13 cellular contexts compared by ENCODE assay signal in genomic region chr1:43766818-43767525, GRCh38. TPM values are rescaled to one million over a fixed set of nuclear protein-coding genes. Genes with fewer than 3 reads are reported as not detected.
A peak's percentile ranks its signal among the peaks of the same experiment; 100 is the strongest.
DNase-seq lines count a peak whose midpoint lies in the region; ATAC-seq lines count a peak whose summit lies in the region.
"Had no signal": no experiment of that assay in that cellular context is flagged by ENCODE, and none has a peak within 500 bp of the region (broad histone marks: within the 10 kb centered on the region; RNA-seq: fewer than 3 reads in every experiment).

No MANE protein-coding gene starts in this region.

- peak overlapping the region; percentile 5 for H4K8ac ChIP-seq in trophoblast cell (ENCODE audit: low read depth, low read length)

- H3K9ac ChIP-seq in HUES48 (ENCODE audit: low read depth, low read length) = peak overlapping the region; percentile 63; the same call in 1 of the 2 replicates
- no peak overlapping the region for H3K9ac ChIP-seq in trophoblast cell (ENCODE audit: low read length)
- H3K9ac ChIP-seq: KMS-11 had no signal

- H2BK120ac ChIP-seq in trophoblast cell (ENCODE audit: insufficient read depth, low read length, poor library complexity) = peak overlapping the region; percentile 48

- no peaks in the 10 kb centered on the region for H3K9me3 ChIP-seq in HUES48 (ENCODE audit: control insufficient read depth, insufficient read depth, low read length)
- no peaks in the 10 kb centered on the region for H3K9me3 ChIP-seq in ectodermal cell (ENCODE audit: control insufficient read depth, low read length)
- no peaks in the 10 kb centered on the region for H3K9me3 ChIP-seq in trophoblast cell (ENCODE audit: insufficient read depth, low read depth, low read length)

- no peaks in the 10 kb centered on the region for H3K79me2 ChIP-seq in trophoblast cell (ENCODE audit: control insufficient read depth, insufficient read depth, low read length, poor library complexity)

- H3K4me3 ChIP-seq in HUES48 (ENCODE audit: low read depth, low read length) (peak overlapping the region; percentile 30), ectodermal cell (ENCODE audit: insufficient read depth, low read depth, low read length) (no peak overlapping the region), trophoblast cell (ENCODE audit: low read depth, low read length) (no peak overlapping the region)

- H2AK5ac ChIP-seq in trophoblast cell (ENCODE audit: low read length) = no peak overlapping the region

- H4K12ac ChIP-seq in trophoblast cell (ENCODE audit: low read depth, low read length) = no peak overlapping the region

- peak overlapping the region; percentile 2 for H2BK12ac ChIP-seq in trophoblast cell (ENCODE audit: low read length)

- H3K4me1 ChIP-seq in HUES48 (ENCODE audit: control insufficient read depth, insufficient read depth, low read length) (peaks cover 48% of the 10 kb centered on the region), ectodermal cell (ENCODE audit: control insufficient read depth, insufficient read depth, low read length) (peaks cover 14% of the 10 kb centered on the region), trophoblast cell (ENCODE audit: control insufficient read depth in 1 of 2, insufficient read depth in 2 of 2, low read length in 2 of 2) (peaks cover 5 to 6% of the 10 kb centered on the region in 2 experiments)

- H3K18ac ChIP-seq in trophoblast cell (ENCODE audit: low read length) = peak overlapping the region; percentile 42

- peaks cover 8% of the 10 kb centered on the region for H3K79me1 ChIP-seq in trophoblast cell (ENCODE audit: low read length)

- peak overlapping the region; percentile 64 for H4K91ac ChIP-seq in trophoblast cell (ENCODE audit: low read depth, low read length)

- H2AFZ ChIP-seq in trophoblast cell (ENCODE audit: insufficient read depth, low read length, poor library complexity) = no peak overlapping the region

- no peak overlapping the region for H3K23ac ChIP-seq in trophoblast cell (ENCODE audit: low read length)

- H3K27me3 ChIP-seq in HUES48 (ENCODE audit: control insufficient read depth, insufficient read depth, low read length) (no peaks in the 10 kb centered on the region), ectodermal cell (ENCODE audit: control insufficient read depth, insufficient read depth, low read length, poor library complexity, severe bottlenecking) (no peaks in the 10 kb centered on the region), trophoblast cell (ENCODE audit: insufficient read depth, low read length) (no peaks in the 10 kb centered on the region)

- H3K36me3 ChIP-seq in HUES48 (ENCODE audit: control insufficient read depth, insufficient read depth, low read length) = no peaks in the 10 kb centered on the region
- no peaks in the 10 kb centered on the region for H3K36me3 ChIP-seq in ectodermal cell (ENCODE audit: control insufficient read depth, insufficient read depth, low read length)
- H3K36me3 ChIP-seq in trophoblast cell (ENCODE audit: control insufficient read depth in 1 of 2, insufficient read depth in 2 of 2, low read length in 2 of 2) = no peaks in the 10 kb centered on the region

- ATAC-seq in HG02885 (IDR thresholded peaks at IDR 0.05; ENCODE audit: poor library complexity, unreplicated experiment) = no peak

- peak overlapping the region; percentile 94 for H3K27ac ChIP-seq in HUES48 (ENCODE audit: low read depth, low read length)
- H3K27ac ChIP-seq in ectodermal cell (ENCODE audit: insufficient read depth, low read depth, low read length, poor library complexity, severe bottlenecking) = peak overlapping the region; percentile 85
- peak overlapping the region; percentile 76 for H3K27ac ChIP-seq in trophoblast cell (ENCODE audit: low read depth, low read length)
- H3K27ac ChIP-seq: KMS-11 had no signal

- peak; percentile 51 for DNase-seq in NOMO-1 treated with dmso at 0.1 percent for 144 hours (lab: John Stamatoyannopoulos, UW; ENCODE audit: unreplicated experiment)
- no peak for DNase-seq in trophoblast cell
- DNase-seq in hepatic stellate cell (ENCODE audit: low spot score) = no peak
- no peak for DNase-seq in HuH-7.5 (ENCODE audit: low spot score)
- DNase-seq: activated CD4-positive, alpha-beta T cell treated with anti-CD3 and anti-CD28 coated beads for 1 hour; aorta; HCEC 1CT; hippocampal formation; substantia nigra had no signal

- no peak overlapping the region for H3K4ac ChIP-seq in trophoblast cell (ENCODE audit: low read depth, low read length)

- 35% methylated on average over 5 of the region's 5 CpGs for WGBS in ectodermal cell, 2 experiments
- no CpG with 5 or more reads among the region's 5 CpGs for WGBS in trophoblast cell (ENCODE audit: extremely low coverage, insufficient coverage, insufficient read length)

- peak overlapping the region; percentile 47 for H3K4me2 ChIP-seq in trophoblast cell (ENCODE audit: low read length)
- H3K4me2 ChIP-seq: KMS-11 had no signal

- peak overlapping the region; percentile 59 for H3K14ac ChIP-seq in trophoblast cell (ENCODE audit: low read length)

- H2BK5ac ChIP-seq in trophoblast cell (ENCODE audit: low read depth, low read length, poor library complexity) = peak overlapping the region; percentile 31

RNA-seq across cellular contexts. Expression of gene ST3GAL3, which starts 59.6 kb away (rescaled TPM):
- 24.3 TPM for polyA plus RNA-seq in ectodermal cell (2013, experiment 1 of 4)
- polyA plus RNA-seq in ectodermal cell (2013, experiment 2 of 4) = 23.2 TPM
- polyA plus RNA-seq in ectodermal cell (2013, experiment 3 of 4) = 18.5 TPM
- polyA plus RNA-seq in ectodermal cell (2013, experiment 4 of 4) = 24.0 TPM
- 3.6 and 4.8 TPM in 2 replicates for polyA plus RNA-seq in trophoblast cell (2013)
